ENCODE assay signal across 34 cellular contexts in the genomic region with DNA sequence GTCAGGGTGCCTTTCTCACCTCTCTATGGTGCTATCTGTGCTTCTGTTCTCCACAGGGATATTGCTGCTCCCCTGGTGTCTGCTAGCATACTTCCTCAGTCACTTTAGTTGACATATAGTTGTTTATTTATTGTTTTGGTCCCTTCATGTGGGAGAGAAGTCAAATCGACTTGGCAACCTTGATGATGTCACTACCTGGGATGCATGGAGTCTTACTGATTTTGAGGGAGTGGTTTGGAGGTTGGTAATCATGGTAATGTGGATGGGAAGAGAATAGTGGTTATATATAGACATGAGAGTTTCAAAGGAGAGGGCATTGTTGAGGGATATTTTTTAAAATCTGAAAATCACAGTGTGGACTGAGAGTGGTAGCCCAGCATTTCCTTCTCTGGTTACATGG.
"Had no signal": no experiment of that assay in that cellular context is flagged by ENCODE, and none has a peak within 500 bp of the region (broad histone marks: within the 10 kb centered on the region; RNA-seq: fewer than 3 reads in every experiment).

No MANE protein-coding gene starts in this region.

- H3K36me3 ChIP-seq: adrenal gland, ascending aorta, brain microvascular endothelial cell, breast epithelium, cardiac muscle cell had no signal

- FAIRE-seq: astrocyte, bronchial epithelial cell had no signal

- H3K9me3 ChIP-seq: adrenal gland, body of pancreas had no signal

- ATAC-seq: activated naive CD4-positive, alpha-beta T cell treated with anti-CD3 and anti-CD28 coated beads, Interleukin-2, amount 50 U/mL, for 72 hours; activated naive CD8-positive, alpha-beta T cell treated with anti-CD3 and anti-CD28 coated beads, Interleukin-2, amount 50 U/mL, for 24 hours; activated T-cell treated with anti-CD3 and anti-CD28 coated beads, Interleukin-2, amount 50 U/mL, for 4 hours; activated T-cell treated with anti-CD3 and anti-CD28 coated beads, Interleukin-2, amount 50 U/mL, for 72 hours; activated T-helper 17 cell treated with anti-CD3 and anti-CD28 coated beads, Interleukin-2, amount 50 U/mL, for 72 hours; body of pancreas had no signal

- H3K4me3 ChIP-seq: adrenal gland, ascending aorta, body of pancreas, breast epithelium, cardiac muscle cell had no signal

- H3K27me3 ChIP-seq: adrenal gland, ascending aorta, body of pancreas, brain microvascular endothelial cell, breast epithelium, cardiac muscle cell had no signal

- DNase-seq: activated effector memory CD4-positive, alpha-beta T cell treated with anti-CD3 and anti-CD28 coated beads, Interleukin-2, amount 50 U/mL, for 16 hours; activated effector memory CD4-positive, alpha-beta T cell treated with Interleukin-2 at 50 U/mL for 16 hours; activated gamma-delta T cell; activated gamma-delta T cell treated with Interleukin-2 at 50 U/mL for 16 hours; activated naive CD4-positive, alpha-beta T cell; activated naive CD4-positive, alpha-beta T cell treated with anti-CD3 and anti-CD28 coated beads for 36 hours; activated naive CD4-positive, alpha-beta T cell treated with anti-CD3 and anti-CD28 coated beads, Interleukin-2, amount 10 ng/mL, durations not matched to agents 7 days and 5 days; activated naive CD4-positive, alpha-beta T cell treated with anti-CD3 and anti-CD28 coated beads, Interleukin-2, amount 50 U/mL, for 16 hours; activated naive CD4-positive, alpha-beta T cell treated with Interleukin-2 at 50 U/mL for 16 hours; activated naive CD8-positive, alpha-beta T cell treated with anti-CD3 and anti-CD28 coated beads for 36 hours; activated naive CD8-positive, alpha-beta T cell treated with anti-CD3 and anti-CD28 coated beads, Interleukin-2, amount 10 ng/mL, durations not matched to agents 7 days and 5 days; activated naive CD8-positive, alpha-beta T cell treated with anti-CD3 and anti-CD28 coated beads, Interleukin-2, amount 50 U/mL, for 24 hours; activated T-cell treated with anti-CD3 and anti-CD28 coated beads, Interleukin-2, amount 50 U/mL, for 1 hour; activated T-cell treated with anti-CD3 and anti-CD28 coated beads, Interleukin-2, amount 50 U/mL, for 24 hours; activated T-cell treated with anti-CD3 and anti-CD28 coated beads, Interleukin-2, amount 50 U/mL, for 4 hours; activated T-cell treated with anti-CD3 and anti-CD28 coated beads, Interleukin-2, amount 50 U/mL, for 48 hours; activated T-cell treated with anti-CD3 and anti-CD28 coated beads, Interleukin-2, amount 50 U/mL, for 72 hours; adrenal gland; amniotic stem cell; amygdala; anterior cingulate cortex; aorta; body of pancreas; brain microvascular endothelial cell; caudate nucleus; central memory CD4-positive, alpha-beta T cell; cerebellar nuclear complex had no signal

- H3K27ac ChIP-seq: adrenal gland, ascending aorta, body of pancreas, brain microvascular endothelial cell, breast epithelium, cardiac muscle cell had no signal

- H3K4me1 ChIP-seq: adrenal gland, ascending aorta, body of pancreas, breast epithelium had no signal
